In genomic region chr2:213227458-213227857, GRCh38 we compare ENCODE assay signal across 10 cellular contexts. TPM values are rescaled to one million over a fixed set of nuclear protein-coding genes. Genes with fewer than 3 reads are reported as not detected.
DNase-seq lines count a peak whose midpoint lies in the region; ATAC-seq and TF ChIP-seq lines count a peak whose summit lies in the region.
"Had no signal": no experiment of that assay in that cellular context is flagged by ENCODE, and none has a peak within 500 bp of the region (broad histone marks: within the 10 kb centered on the region; RNA-seq: fewer than 3 reads in every experiment).

No MANE protein-coding gene starts in this region.

- POLR2A ChIA-PET in RWPE1 (lab: Yijun Ruan, JAX; ENCODE audit: low non-redundant PET) = no interaction called here

- no peak overlapping the region for H3K4me3 ChIP-seq in heart left ventricle
- H3K4me3 ChIP-seq: thoracic aorta had no signal

- H3K4me1 ChIP-seq in heart left ventricle = no peaks in the 10 kb centered on the region

- TF ChIP-seq POLR2A in heart left ventricle (IDR thresholded peaks at IDR 0.05) = no peak

- intact Hi-C loops in Right ventricle myocardium superior (cut with DNase I) (no loop called here), heart left ventricle (cut with DNase I) (no loop called here)

- ATAC-seq in GM18873 (IDR thresholded peaks at IDR 0.05; ENCODE audit: low FRiP score, unreplicated experiment) (peak; percentile 94), GM21786 (IDR thresholded peaks at IDR 0.05; ENCODE audit: unreplicated experiment) (peak; percentile 91), HG03442 (IDR thresholded peaks at IDR 0.05; ENCODE audit: unreplicated experiment) (peak; percentile 99), Right ventricle myocardium superior (ENCODE audit: poor library complexity) (no peak), heart left ventricle (no peak)

- DNase-seq in iris pigment epithelial cell (ENCODE audit: low read depth) (peak; percentile 43), RWPE1 (ENCODE audit: low spot score) (no peak), Right ventricle myocardium superior (no peak), KG1 (lab: John Stamatoyannopoulos, UW) (no peak), heart left ventricle (no peak)
- DNase-seq: NCI-H1436 treated with DMSO at 0.1 percent for 48 hours had no signal

- no peaks in the 10 kb centered on the region for H3K36me3 ChIP-seq in heart left ventricle
- H3K36me3 ChIP-seq: thoracic aorta had no signal

- H3K9me3 ChIP-seq in heart left ventricle = no peaks in the 10 kb centered on the region
- H3K9me3 ChIP-seq: thoracic aorta had no signal

- H3K27me3 ChIP-seq in heart left ventricle = peaks cover 0 to 3% (median 0%) of the 10 kb centered on the region in 9 donors

- TF ChIP-seq CTCF in RWPE1 (conservative IDR thresholded peaks at IDR 0.05; ENCODE audit: low read depth) (no peak), heart left ventricle (IDR thresholded peaks at IDR 0.05) (no peak)

- no peak overlapping the region for H3K27ac ChIP-seq in RWPE1
- no peak overlapping the region for H3K27ac ChIP-seq in heart left ventricle
- H3K27ac ChIP-seq: thoracic aorta had no signal

- CTCF ChIA-PET in RWPE1 (lab: Yijun Ruan, JAX) = no interaction called here

RNA-seq across cellular contexts. Expression of gene SPAG16, which starts 56.8 kb away (rescaled TPM):
- total RNA-seq in Right ventricle myocardium superior (17.8 TPM), heart left ventricle (10 to 100 TPM; 12.7 to 26.1 (median 18.7) TPM)
- polyA plus RNA-seq in heart left ventricle = 10 to 100 TPM in 1 of 2 donors, 1 to 10 TPM in 1; 9.8 to 11.5 TPM

Comparison
In these comparisons a context has a peak if more than half of its experiments do, and no peak if none do; other contexts are left out.
1. ATAC-seq: peak in GM18873 (single experiment), GM21786 (single experiment) and HG03442 (single experiment); none in Right ventricle myocardium superior (single experiment) and heart left ventricle (0 of 4).